21 cellular contexts compared by ENCODE assay signal in the genomic region with DNA sequence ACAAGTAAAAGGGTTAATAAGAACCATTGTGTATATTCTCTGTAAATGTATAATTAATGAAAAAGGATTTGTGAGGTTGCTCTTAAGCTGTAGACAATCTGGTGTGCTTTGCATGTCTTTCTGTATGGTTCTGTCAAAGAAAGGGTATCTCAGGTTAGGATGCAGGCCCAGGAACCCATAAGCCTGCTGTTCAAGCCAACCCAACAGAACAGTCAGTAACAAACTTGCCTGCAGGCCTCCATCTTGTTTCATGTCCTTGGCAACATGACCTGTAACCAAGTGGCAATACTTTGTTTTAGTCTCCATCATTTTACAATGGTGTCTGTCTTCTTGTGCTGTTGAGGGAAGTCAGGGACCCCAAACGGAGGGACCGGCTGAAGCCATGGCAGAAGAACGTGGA. TPM values are rescaled to one million over a fixed set of nuclear protein-coding genes. Genes with fewer than 3 reads are reported as not detected.
DNase-seq lines count a peak whose midpoint lies in the region; ATAC-seq, FAIRE-seq and TF ChIP-seq lines count a peak whose summit lies in the region.
"Had no signal": no experiment of that assay in that cellular context is flagged by ENCODE, and none has a peak within 500 bp of the region (broad histone marks: within the 10 kb centered on the region; RNA-seq: fewer than 3 reads in every experiment).

No MANE protein-coding gene starts in this region.

- H3K27me3 ChIP-seq in HUES64 (ENCODE audit: insufficient read depth, low read length) (no peaks in the 10 kb centered on the region), H1 (replicated peaks in 1 of 4; ENCODE audit: control insufficient read depth in 3 of 4, extremely low read depth in 1 of 4, insufficient read depth in 3 of 4, low read length in 3 of 4) (no peaks in the 10 kb centered on the region), mesendoderm (ENCODE audit: insufficient read depth, low read length, poor library complexity) (no peaks in the 10 kb centered on the region), left lung (no peaks in the 10 kb centered on the region)

- H3K4me1 Mint-ChIP-seq in activated naive CD8-positive, alpha-beta T cell treated with anti-CD3 and anti-CD28 coated beads for 36 hours = no peaks in the 10 kb centered on the region

- H2BK12ac ChIP-seq in H1 (ENCODE audit: low read depth, low read length) = peak overlapping the region; percentile 96

- no peak overlapping the region; the same call in 1 of the 2 replicates for H2AK5ac ChIP-seq in H1 (ENCODE audit: low read depth, low read length)
- peak overlapping the region; percentile 28 for H2AK5ac ChIP-seq in mesendoderm (ENCODE audit: low read length)

- no peaks in the 10 kb centered on the region for H4K20me1 ChIP-seq in H1 (replicated peaks in 1 of 2; ENCODE audit: control insufficient read depth in 1 of 2, insufficient read depth in 2 of 2, low read length in 2 of 2)

- TF ChIP-seq POLR2A in H1 (IDR thresholded peaks at IDR 0.05; ENCODE audit: control extremely low read depth in 1 of 2, low read depth in 2 of 2, low read length in 2 of 2) = no peak

- H3K27me3 Mint-ChIP-seq in activated naive CD8-positive, alpha-beta T cell treated with anti-CD3 and anti-CD28 coated beads for 36 hours = peaks cover under 1% of the 10 kb centered on the region

- no peaks in the 10 kb centered on the region for H3K36me3 ChIP-seq in ES-I3 (ENCODE audit: insufficient read depth, low read length)
- H3K36me3 ChIP-seq in HUES64 (ENCODE audit: insufficient read depth, low read length) = no peaks in the 10 kb centered on the region; the same call in 1 of the 2 replicates
- no peaks in the 10 kb centered on the region for H3K36me3 ChIP-seq in H1 (ENCODE audit: control insufficient read depth in 2 of 4, insufficient read depth in 4 of 4, low read length in 3 of 4)
- H3K36me3 ChIP-seq in mesendoderm (ENCODE audit: control insufficient read depth, insufficient read depth, low read length) = no peaks in the 10 kb centered on the region
- no peaks in the 10 kb centered on the region for H3K36me3 ChIP-seq in left lung

- H3K79me1 ChIP-seq in H1 (ENCODE audit: low read depth, low read length) (no peaks in the 10 kb centered on the region), mesendoderm (ENCODE audit: low read length) (no peaks in the 10 kb centered on the region)

- no peaks in the 10 kb centered on the region for H3K23me2 ChIP-seq in H1 (ENCODE audit: low read depth, low read length)

- H3K4ac ChIP-seq in H1 (replicated peaks; ENCODE audit: insufficient read length, low read depth, low read length) (peak overlapping the region; percentile 98), mesendoderm (ENCODE audit: low read depth, low read length) (no peak overlapping the region)

- H3K4me1 ChIP-seq in ES-I3 (ENCODE audit: insufficient read depth, low read length) (peaks cover 22% of the 10 kb centered on the region), HUES64 (ENCODE audit: insufficient read depth, low read length) (peaks cover 41% of the 10 kb centered on the region), H1 (replicated peaks in 1 of 4; ENCODE audit: control insufficient read depth in 3 of 4, insufficient read depth in 4 of 4, low read length in 3 of 4) (peaks cover 10 to 32% (median 17%) of the 10 kb centered on the region in 4 experiments; a peak in 5 of 7 replicates), mesendoderm (ENCODE audit: control insufficient read depth, low read depth, low read length) (no peaks in the 10 kb centered on the region), left lung (no peaks in the 10 kb centered on the region)

- H3K9ac ChIP-seq in ES-I3 (ENCODE audit: low read depth, low read length) = peak overlapping the region; percentile 6; the same call in 1 of the 2 replicates
- H3K9ac ChIP-seq in HUES64 (ENCODE audit: low read depth, low read length) = peak overlapping the region; percentile 21; the same call in 1 of the 2 replicates
- no peak overlapping the region; a peak in 1 of 7 replicates for H3K9ac ChIP-seq in H1 (replicated peaks in 1 of 4; ENCODE audit: extremely low read depth in 1 of 4, low read depth in 3 of 4, low read length in 3 of 4)
- no peak overlapping the region for H3K9ac ChIP-seq in mesendoderm (ENCODE audit: low read length)

- H3K14ac ChIP-seq in H1 (ENCODE audit: insufficient read length) = no peak overlapping the region

- H2BK120ac ChIP-seq in H1 (replicated peaks; ENCODE audit: low read depth, low read length) (peak overlapping the region; percentile 100), mesendoderm (ENCODE audit: low read depth, low read length) (peak overlapping the region; percentile 92)

- H3K27ac Mint-ChIP-seq in activated naive CD8-positive, alpha-beta T cell treated with anti-CD3 and anti-CD28 coated beads for 36 hours = no peak overlapping the region
- H3K27ac Mint-ChIP-seq: CD14-positive monocyte; CD8-positive, alpha-beta T cell had no signal

- FAIRE-seq in H1 (lab: Jason Lieb, UNC) = no peak
- FAIRE-seq: D721Med, GM12892, GM19239 had no signal

- H2BK15ac ChIP-seq in H1 (ENCODE audit: low read length) (no peak overlapping the region), mesendoderm (replicated peaks; ENCODE audit: low read depth) (no peak overlapping the region)

- DNase-seq in H1 (ENCODE audit: low read depth in 1 of 2, low spot score in 2 of 2) (no peak), mesendoderm (no peak), NCI-H1436 (lab: John Stamatoyannopoulos, UW) (no peak), left lung (no peak)
- DNase-seq in activated naive CD8-positive, alpha-beta T cell treated with anti-CD3 and anti-CD28 coated beads for 36 hours = no peak
- DNase-seq in activated CD4-positive, CD25-positive, alpha-beta regulatory T cell treated with anti-CD3 and anti-CD28 coated beads, Interleukin-2, amount 50 U/mL, for 72 hours = no peak
- DNase-seq: CD8-positive, alpha-beta T cell; COR-L47; DMS153; DMS79 treated with DMSO at 0.1 percent for 48 hours; EL; GDM1; H7; IMR-90 had no signal

- no peak overlapping the region for H3K4me3 Mint-ChIP-seq in activated naive CD8-positive, alpha-beta T cell treated with anti-CD3 and anti-CD28 coated beads for 36 hours
- H3K4me3 Mint-ChIP-seq: CD14-positive monocyte; CD8-positive, alpha-beta T cell had no signal

- H4K5ac ChIP-seq in H1 (ENCODE audit: insufficient read length, low read depth, low read length) = no peak overlapping the region
- no peak overlapping the region for H4K5ac ChIP-seq in mesendoderm (ENCODE audit: low read length)

- H3K9me3 ChIP-seq in ES-I3 (ENCODE audit: control insufficient read depth, insufficient read depth, low read length) = peaks cover 21% of the 10 kb centered on the region
- H3K9me3 ChIP-seq in HUES64 (ENCODE audit: insufficient read depth, low read depth, low read length) = peaks cover 25% of the 10 kb centered on the region
- H3K9me3 ChIP-seq in H1 (ENCODE audit: insufficient read depth in 2 of 2, low read depth in 1 of 2, low read length in 1 of 2) = peaks cover 9 to 11% of the 10 kb centered on the region in 2 experiments
- H3K9me3 ChIP-seq in left lung = peaks cover 0 to 1% of the 10 kb centered on the region in 2 donors

- H3K23ac ChIP-seq in H1 (ENCODE audit: insufficient read length) = no peak overlapping the region
- H3K23ac ChIP-seq in mesendoderm (ENCODE audit: low read length) = no peak overlapping the region

- H3K36me3 Mint-ChIP-seq in activated naive CD8-positive, alpha-beta T cell treated with anti-CD3 and anti-CD28 coated beads for 36 hours = no peaks in the 10 kb centered on the region
- H3K36me3 Mint-ChIP-seq: CD14-positive monocyte; CD8-positive, alpha-beta T cell had no signal

- TF ChIP-seq EP300 in H1 (IDR thresholded peaks at IDR 0.05; ENCODE audit: borderline replicate concordance in 1 of 2, low read depth in 2 of 2, low read length in 2 of 2) = no peak

- H3K9me3 Mint-ChIP-seq in activated naive CD8-positive, alpha-beta T cell treated with anti-CD3 and anti-CD28 coated beads for 36 hours = peaks cover 1% of the 10 kb centered on the region
- H3K9me3 Mint-ChIP-seq: CD8-positive, alpha-beta T cell had no signal

- no peak overlapping the region for H3K4me3 ChIP-seq in HUES64 (ENCODE audit: low read length)
- no peak overlapping the region for H3K4me3 ChIP-seq in H1 (ENCODE audit: extremely low read depth in 1 of 4, insufficient read depth in 2 of 4, low read depth in 3 of 4, low read length in 4 of 4)
- H3K4me3 ChIP-seq in mesendoderm (ENCODE audit: low read length) = no peak overlapping the region
- H3K4me3 ChIP-seq in left lung = no peak overlapping the region

- ATAC-seq in left lung = no peak
- ATAC-seq: CD8-positive, alpha-beta T cell had no signal

- POLR2A ChIA-PET in H1 (lab: Charles Lee; ENCODE audit: partially characterized antibody) = interaction anchor here (0.8 to 1.5 kb wide), 3 partner anchors 11 to 28 kb away, joined by 3 to 5 read pairs (median 3); no protein-coding TSS in a partner anchor

- no peak overlapping the region for H2AFZ ChIP-seq in H1 (ENCODE audit: low read length)

- TF ChIP-seq RAD21 in H1 (IDR thresholded peaks at IDR 0.05 in 1 of 2, conservative IDR thresholded peaks at IDR 0.05 in 1 of 2; ENCODE audit: low read depth in 2 of 2, low read length in 2 of 2) = no peak

- peak overlapping the region; percentile 88 for H2BK20ac ChIP-seq in H1 (ENCODE audit: low read length)

- CTCF ChIA-PET in H1 (lab: Charles Lee; ENCODE audit: partially characterized antibody) = interaction anchor here (0.9 to 1.4 kb wide), 2 partner anchors 12 to 40 kb away, joined by 4 to 5 read pairs; no protein-coding TSS in a partner anchor

- peak overlapping the region; percentile 91 for H3K27ac ChIP-seq in HUES64 (ENCODE audit: low read depth, low read length)
- peak overlapping the region; percentile 35; the same call in 1 of the 2 replicates for H3K27ac ChIP-seq in H1 (ENCODE audit: low read depth, low read length)
- peak overlapping the region; percentile 75 for H3K27ac ChIP-seq in mesendoderm (ENCODE audit: low read depth, low read length)
- no peak overlapping the region for H3K27ac ChIP-seq in left lung
- H3K27ac ChIP-seq: 22Rv1 had no signal

- H4K91ac ChIP-seq in H1 (replicated peaks; ENCODE audit: insufficient read length, low read length) = peak overlapping the region; percentile 99

- H4K8ac ChIP-seq in H1 (ENCODE audit: extremely low read depth, insufficient read depth, low read length) (no peak overlapping the region), mesendoderm (ENCODE audit: low read depth, low read length) (no peak overlapping the region)

- TF ChIP-seq CTCF in H1 (IDR thresholded peaks at IDR 0.05; ENCODE audit: control extremely low read depth in 1 of 3, insufficient read depth in 1 of 3, low read depth in 1 of 3, low read length in 3 of 3) = no peak
- no peak for TF ChIP-seq CTCF in left lung (IDR thresholded peaks at IDR 0.05)

- H3K79me2 ChIP-seq in H1 (ENCODE audit: control insufficient read depth in 1 of 2, insufficient read depth in 2 of 2, low read length in 2 of 2) = no peaks in the 10 kb centered on the region
- H3K79me2 ChIP-seq in mesendoderm (ENCODE audit: control insufficient read depth, insufficient read depth, low read length) = no peaks in the 10 kb centered on the region

- intact Hi-C loops in left lung (cut with DNase I) = no loop called here

- H2BK5ac ChIP-seq in H1 (ENCODE audit: low read depth, low read length) (peak overlapping the region; percentile 98; the same call in 1 of the 2 replicates), mesendoderm (ENCODE audit: low read length) (peak overlapping the region; percentile 84)

- H3K18ac ChIP-seq in H1 (ENCODE audit: extremely low read depth, low read length) (peak overlapping the region; percentile 86), mesendoderm (ENCODE audit: low read length) (peak overlapping the region; percentile 43)

- peak overlapping the region; percentile 39 for H3K56ac ChIP-seq in H1 (replicated peaks; ENCODE audit: insufficient read length, low read depth, low read length)
- H3K56ac ChIP-seq in mesendoderm (ENCODE audit: low read length) = peak overlapping the region; percentile 64

- H3K4me2 ChIP-seq in H1 (ENCODE audit: insufficient read depth in 1 of 2, low read depth in 2 of 2, low read length in 2 of 2) = no peak overlapping the region
- no peak overlapping the region for H3K4me2 ChIP-seq in mesendoderm (ENCODE audit: low read length)

- 77% methylated on average over 3 of the region's 3 CpGs for WGBS in HUES64
- 52% methylated on average over 3 of the region's 3 CpGs; no CpG with 5 or more reads in 1 of the 2 experiments for WGBS in H1 (ENCODE audit: extremely low coverage in 1 of 2, insufficient coverage in 1 of 2, insufficient read length in 1 of 2, insufficient replicate concordance in 2 of 2, low coverage in 1 of 2, low lambda C conversion rate in 2 of 2, missing lambda C conversion rate in 1 of 2), 2 experiments
- WGBS in mesendoderm (ENCODE audit: extremely low coverage, insufficient coverage, low lambda C conversion rate) = no CpG with 5 or more reads among the region's 3 CpGs

RNA-seq across cellular contexts. Expression of gene CBR1, which starts 29.2 kb away (rescaled TPM):
- polyA plus RNA-seq in HUES64 (2013, experiment 1 of 2) = 87.6 TPM
- 94.8 TPM for polyA plus RNA-seq in HUES64 (2013, experiment 2 of 2)
- total RNA-seq in H1 (2021; fragmentation: NEBNext Ultra II Directional; extraction: Animal tissue kit (Norgen Biotek cat#: 25700)) = 1.8 and 2.3 TPM in 2 replicates
- 207 and 234 TPM in 2 replicates for polyA plus RNA-seq in H1 (2011; rRNA removed)
- polyA plus RNA-seq in H1 (2011; cell fraction: cytosol; rRNA removed) = 156 TPM
- 119 TPM for polyA plus RNA-seq in H1 (2011; cell fraction: nucleus; rRNA removed)
- 81.4 to 99.0 TPM (median 90.3 TPM) in 4 replicates for polyA plus RNA-seq in H1 (2012, experiment 1 of 2)
- 91.1 TPM for polyA plus RNA-seq in H1 (2012, experiment 2 of 2)
- 59.7 TPM for polyA plus RNA-seq in H1 (2013, experiment 1 of 2)
- polyA plus RNA-seq in H1 (2013, experiment 2 of 2) = 59.1 TPM
- polyA minus RNA-seq in H1 (2011; rRNA and poly(A)+ RNA removed) = 22.3 and 26.0 TPM in 2 replicates
- polyA minus RNA-seq in H1 (2011; cell fraction: cytosol; rRNA and poly(A)+ RNA removed) = 56.2 TPM
- 38.7 TPM for polyA minus RNA-seq in H1 (2011; cell fraction: nucleus; rRNA and poly(A)+ RNA removed)
- polyA plus RNA-seq in mesendoderm (2013, experiment 1 of 2) = 22.3 TPM
- polyA plus RNA-seq in mesendoderm (2013, experiment 2 of 2) = 22.2 TPM
- 10 to 100 TPM; 43.4 to 43.7 TPM for total RNA-seq in activated naive CD8-positive, alpha-beta T cell treated with anti-CD3 and anti-CD28 coated beads for 36 hours
- 10 to 100 TPM; 64.1 to 83.4 TPM for total RNA-seq in left lung

RNA-seq across cellular contexts. Expression of gene CBR3, which starts 35.9 kb away (rescaled TPM):
- 3.2 TPM for polyA plus RNA-seq in HUES64 (2013, experiment 1 of 2)
- polyA plus RNA-seq in HUES64 (2013, experiment 2 of 2) = 4.2 TPM
- total RNA-seq in H1 (2021; fragmentation: NEBNext Ultra II Directional; extraction: Animal tissue kit (Norgen Biotek cat#: 25700)) = 4.3 TPM in 2 replicates
- 1.2 and 1.5 TPM in 2 replicates for polyA plus RNA-seq in H1 (2011; rRNA removed)
- polyA plus RNA-seq in H1 (2011; cell fraction: cytosol; rRNA removed) = 1.5 TPM
- polyA plus RNA-seq in H1 (2011; cell fraction: nucleus; rRNA removed) = 1.0 TPM
- 1.7 to 2.4 TPM (median 1.9 TPM) in 4 replicates for polyA plus RNA-seq in H1 (2012, experiment 1 of 2)
- polyA plus RNA-seq in H1 (2012, experiment 2 of 2) = 1.7 TPM
- 8.8 TPM for polyA plus RNA-seq in H1 (2013, experiment 1 of 2)
- 8.4 TPM for polyA plus RNA-seq in H1 (2013, experiment 2 of 2)
- 0.15 TPM in 1 of 2 replicates, not detected in the other for polyA minus RNA-seq in H1 (2011; rRNA and poly(A)+ RNA removed)
- not detected for polyA minus RNA-seq in H1 (2011; cell fraction: cytosol; rRNA and poly(A)+ RNA removed)
- 0.70 TPM for polyA minus RNA-seq in H1 (2011; cell fraction: nucleus; rRNA and poly(A)+ RNA removed)
- 5.7 TPM for polyA plus RNA-seq in mesendoderm (2013, experiment 1 of 2)
- polyA plus RNA-seq in mesendoderm (2013, experiment 2 of 2) = 6.2 TPM
- total RNA-seq in activated naive CD8-positive, alpha-beta T cell treated with anti-CD3 and anti-CD28 coated beads for 36 hours = 1 to 10 TPM; 9.5 to 9.7 TPM
- total RNA-seq in left lung = 1 to 10 TPM; 2.5 to 4.7 TPM

RNA-seq across cellular contexts. Expression of gene SETD4, which starts 38.7 kb away (rescaled TPM):
- polyA plus RNA-seq in HUES64 (2013, experiment 1 of 2) = 23.5 TPM
- polyA plus RNA-seq in HUES64 (2013, experiment 2 of 2) = 21.2 TPM
- total RNA-seq in H1 (2021; fragmentation: NEBNext Ultra II Directional; extraction: Animal tissue kit (Norgen Biotek cat#: 25700)) = 46.6 and 47.4 TPM in 2 replicates
- 17.0 and 20.1 TPM in 2 replicates for polyA plus RNA-seq in H1 (2011; rRNA removed)
- polyA plus RNA-seq in H1 (2011; cell fraction: cytosol; rRNA removed) = 21.6 TPM
- 32.4 TPM for polyA plus RNA-seq in H1 (2011; cell fraction: nucleus; rRNA removed)
- 21.8 to 32.6 TPM (median 26.8 TPM) in 4 replicates for polyA plus RNA-seq in H1 (2012, experiment 1 of 2)
- polyA plus RNA-seq in H1 (2012, experiment 2 of 2) = 17.2 TPM
- polyA plus RNA-seq in H1 (2013, experiment 1 of 2) = 41.3 TPM
- 37.5 TPM for polyA plus RNA-seq in H1 (2013, experiment 2 of 2)
- 22.4 and 28.7 TPM in 2 replicates for polyA minus RNA-seq in H1 (2011; rRNA and poly(A)+ RNA removed)
- polyA minus RNA-seq in H1 (2011; cell fraction: cytosol; rRNA and poly(A)+ RNA removed) = 16.2 TPM
- 32.6 TPM for polyA minus RNA-seq in H1 (2011; cell fraction: nucleus; rRNA and poly(A)+ RNA removed)
- 20.6 TPM for polyA plus RNA-seq in mesendoderm (2013, experiment 1 of 2)
- 22.2 TPM for polyA plus RNA-seq in mesendoderm (2013, experiment 2 of 2)
- 10 to 100 TPM; 15.0 to 15.9 TPM for total RNA-seq in activated naive CD8-positive, alpha-beta T cell treated with anti-CD3 and anti-CD28 coated beads for 36 hours
- total RNA-seq in left lung = 10 to 100 TPM; 16.6 to 21.3 TPM

RNA-seq across cellular contexts. Expression of gene DOP1B, which starts 57.6 kb away (rescaled TPM):
- polyA plus RNA-seq in HUES64 (2013, experiment 1 of 2) = 4.1 TPM
- polyA plus RNA-seq in HUES64 (2013, experiment 2 of 2) = 4.7 TPM
- total RNA-seq in H1 (2021; fragmentation: NEBNext Ultra II Directional; extraction: Animal tissue kit (Norgen Biotek cat#: 25700)) = 9.9 and 10.6 TPM in 2 replicates
- 2.8 and 4.1 TPM in 2 replicates for polyA plus RNA-seq in H1 (2011; rRNA removed)
- 3.5 TPM for polyA plus RNA-seq in H1 (2011; cell fraction: cytosol; rRNA removed)
- polyA plus RNA-seq in H1 (2011; cell fraction: nucleus; rRNA removed) = 5.0 TPM
- polyA plus RNA-seq in H1 (2012, experiment 1 of 2) = 2.8 to 8.3 TPM (median 4.5 TPM) in 4 replicates
- 1.6 TPM for polyA plus RNA-seq in H1 (2012, experiment 2 of 2)
- polyA plus RNA-seq in H1 (2013, experiment 1 of 2) = 3.4 TPM
- 2.8 TPM for polyA plus RNA-seq in H1 (2013, experiment 2 of 2)
- 7.5 and 8.2 TPM in 2 replicates for polyA minus RNA-seq in H1 (2011; rRNA and poly(A)+ RNA removed)
- polyA minus RNA-seq in H1 (2011; cell fraction: cytosol; rRNA and poly(A)+ RNA removed) = 8.1 TPM
- 6.9 TPM for polyA minus RNA-seq in H1 (2011; cell fraction: nucleus; rRNA and poly(A)+ RNA removed)
- 1.9 TPM for polyA plus RNA-seq in mesendoderm (2013, experiment 1 of 2)
- 2.1 TPM for polyA plus RNA-seq in mesendoderm (2013, experiment 2 of 2)
- total RNA-seq in activated naive CD8-positive, alpha-beta T cell treated with anti-CD3 and anti-CD28 coated beads for 36 hours = 10 to 100 TPM in 1 of 2 experiments, 1 to 10 TPM in 1; 9.9 to 10.9 TPM
- total RNA-seq in left lung = 10 to 100 TPM; 27.4 to 29.6 TPM

Comparison
In these comparisons a context has a peak if more than half of its experiments do, and no peak if none do; other contexts are left out.
1. H3K9ac ChIP-seq: peak in ES-I3 (single experiment) and HUES64 (single experiment); none in H1 (0 of 4) and mesendoderm (single experiment).
2. H3K27ac ChIP-seq: peak in HUES64 (single experiment), H1 (single experiment) and mesendoderm (single experiment); none in left lung (0 of 2).
3. RNA of gene CBR1, which starts 29.2 kb away (total RNA-seq): 64.1 to 83.4 TPM in left lung and 43.4 to 43.7 TPM in activated naive CD8-positive, alpha-beta T cell treated with anti-CD3 and anti-CD28 coated beads for 36 hours; 1.8 to 2.3 TPM in H1; every median in the first group is over 10 times any median in the second.